ENCODE assay signal across 8 cellular contexts in genomic region chrX:120251471-120252011, GRCh38. TPM values are rescaled to one million over a fixed set of nuclear protein-coding genes. Genes with fewer than 3 reads are reported as not detected.
DNase-seq lines count a peak whose midpoint lies in the region; ATAC-seq and TF ChIP-seq lines count a peak whose summit lies in the region.

No MANE protein-coding gene starts in this region.

- DNase-seq in D341Med (ENCODE audit: low spot score) (peak; percentile 49), T-helper 17 cell (no peak), cerebellum (ENCODE audit: low spot score) (peak; percentile 8), left kidney (ENCODE audit: low read depth, low spot score) (peak; percentile 67), GM13976 (ENCODE audit: low spot score) (no peak)
- DNase-seq in stimulated activated CD8-positive, alpha-beta memory T cell treated with anti-CD3 and anti-CD28 coated beads, Interleukin-4, amount 100 ng/mL, for 24 hours (ENCODE audit: low read depth) = peak; percentile 4

- in situ Hi-C loops in GM13976 (cut with MboI; ENCODE audit: low sequenced_read_pairs, unreplicated experiment) = no loop called here

- peak overlapping the region; percentile 90 for H3K27ac ChIP-seq in HUES6 (ENCODE audit: low read depth, low read length)

- ATAC-seq in T-helper 17 cell (no peak), HG03342 (IDR thresholded peaks at IDR 0.05; ENCODE audit: unreplicated experiment) (no peak)

- H3K9ac ChIP-seq in HUES6 (ENCODE audit: low read length) = peak overlapping the region; percentile 93

- peaks cover 14% of the 10 kb centered on the region for H3K4me1 Mint-ChIP-seq in T-helper 17 cell

- H3K27me3 Mint-ChIP-seq in T-helper 17 cell = no peaks in the 10 kb centered on the region

- peaks cover 8% of the 10 kb centered on the region for H3K4me1 ChIP-seq in HUES6 (ENCODE audit: control insufficient read depth, insufficient read depth, low read length)

- peaks cover 33% of the 10 kb centered on the region for H3K36me3 ChIP-seq in HUES6 (ENCODE audit: control insufficient read depth, insufficient read depth, low read length)

- no peak for TF ChIP-seq CTCF in GM13976 (IDR thresholded peaks at IDR 0.05; ENCODE audit: borderline replicate concordance, control extremely low read depth, extremely low read depth, insufficient read depth, missing control alignments)

- H3K9me3 ChIP-seq in HUES6 (ENCODE audit: control insufficient read depth, insufficient read depth, low read depth, low read length) (no peaks in the 10 kb centered on the region), T-helper 17 cell (ENCODE audit: control insufficient read depth, low read length, poor library complexity, severe bottlenecking) (no peaks in the 10 kb centered on the region)

- H3K27me3 ChIP-seq in HUES6 (ENCODE audit: control insufficient read depth, insufficient read depth, low read length) = peaks cover 25% of the 10 kb centered on the region

- H3K36me3 Mint-ChIP-seq in T-helper 17 cell (ENCODE audit: low read depth) = no peaks in the 10 kb centered on the region

- H3K4me3 Mint-ChIP-seq in T-helper 17 cell = peak overlapping the region; percentile 95

- peak overlapping the region; percentile 94 for H3K27ac Mint-ChIP-seq in T-helper 17 cell

- H3K4me3 ChIP-seq in HUES6 (ENCODE audit: low read depth, low read length) = peak overlapping the region; percentile 90

RNA-seq across cellular contexts. Expression of gene ZBTB33, which starts 0.9 kb away (rescaled TPM):
- total RNA-seq in T-helper 17 cell = 10 to 100 TPM; 20.5 to 21.5 TPM
- 32.7 TPM for total RNA-seq in cerebellum

RNA-seq across cellular contexts. Expression of gene TMEM255A, which starts 59.7 kb away (rescaled TPM):
- under 1 TPM in 1 of 2 donors, not detected in 1; 0.30 TPM for total RNA-seq in T-helper 17 cell
- total RNA-seq in cerebellum = 2.1 TPM

Comparison
In these comparisons a context has a peak if more than half of its experiments do, and no peak if none do; other contexts are left out.
1. DNase-seq: peak in D341Med (single experiment), cerebellum (single experiment), left kidney (single experiment) and stimulated activated CD8-positive, alpha-beta memory T cell treated with anti-CD3 and anti-CD28 coated beads, Interleukin-4, amount 100 ng/mL, for 24 hours (single experiment); none in T-helper 17 cell (0 of 3) and GM13976 (single experiment).